In the genomic region with DNA sequence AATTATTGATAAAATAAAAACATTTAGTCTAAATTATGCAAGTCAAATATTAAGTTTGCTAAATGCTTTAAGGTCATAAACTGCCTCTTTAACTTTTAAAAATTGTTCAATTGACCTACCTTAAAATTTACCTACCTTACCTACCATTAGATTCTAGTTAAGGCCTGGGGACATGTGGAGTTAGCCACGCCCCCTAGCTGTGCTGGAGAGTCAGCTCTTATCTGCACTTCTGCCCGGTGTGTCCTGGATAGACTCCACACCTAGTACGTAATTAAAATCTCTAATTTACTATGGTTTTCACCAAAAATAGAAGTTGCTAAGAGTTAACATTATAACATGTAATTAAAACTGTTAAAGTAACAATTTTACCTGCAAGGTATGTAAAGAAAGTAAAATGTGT, we compare ENCODE assay signal across 1 cellular context.
TF ChIP-seq lines count a peak whose summit lies in the region.

No MANE protein-coding gene starts in this region.

TF ChIP-seq in HepG2, 621 proteins besides CTCF, POLR2A, EP300 and RAD21:
- TF ChIP-seq, protein P1, sequence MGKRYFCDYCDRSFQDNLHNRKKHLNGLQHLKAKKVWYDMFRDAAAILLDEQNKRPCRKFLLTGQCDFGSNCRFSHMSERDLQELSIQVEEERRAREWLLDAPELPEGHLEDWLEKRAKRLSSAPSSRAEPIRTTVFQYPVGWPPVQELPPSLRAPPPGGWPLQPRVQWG (CRISPR knock-in tag; IDR thresholded peaks at IDR 0.05; ENCODE audit: borderline replicate concordance, low read depth): no peak
- TF ChIP-seq FOXA1 (IDR thresholded peaks at IDR 0.05) (no peak), FOXA1 (CRISPR knock-in tag; IDR thresholded peaks at IDR 0.05) (no peak), HMGA1 (CRISPR knock-in tag; conservative IDR thresholded peaks at IDR 0.05) (no peak), ZNF749 (CRISPR knock-in tag; IDR thresholded peaks at IDR 0.05; ENCODE audit: borderline replicate concordance) (no peak), GPN1 (CRISPR knock-in tag; IDR thresholded peaks at IDR 0.05; ENCODE audit: borderline replicate concordance) (no peak), ZNF549 (CRISPR knock-in tag; IDR thresholded peaks at IDR 0.05) (no peak), AGO2 (optimal IDR thresholded peaks at IDR 0.05; ENCODE audit: low read depth, low read length) (no peak), SRSF9 (IDR thresholded peaks at IDR 0.05; ENCODE audit: borderline replicate concordance, insufficient read depth, low read depth, low read length, poor library complexity, severe bottlenecking) (no peak), ZNF570 (CRISPR knock-in tag; IDR thresholded peaks at IDR 0.05; ENCODE audit: borderline replicate concordance) (no peak), MIER2 (CRISPR knock-in tag; IDR thresholded peaks at IDR 0.05) (no peak), PHF20 (CRISPR knock-in tag; IDR thresholded peaks at IDR 0.05) (no peak), CC2D1A (CRISPR knock-in tag; IDR thresholded peaks at IDR 0.05) (no peak), AKAP8 (CRISPR knock-in tag; IDR thresholded peaks at IDR 0.05) (no peak), SIX1 (CRISPR knock-in tag; IDR thresholded peaks at IDR 0.05; ENCODE audit: borderline replicate concordance) (no peak), FOXC1 (CRISPR knock-in tag; IDR thresholded peaks at IDR 0.05; ENCODE audit: borderline replicate concordance) (no peak)
- TF ChIP-seq, protein P2, sequence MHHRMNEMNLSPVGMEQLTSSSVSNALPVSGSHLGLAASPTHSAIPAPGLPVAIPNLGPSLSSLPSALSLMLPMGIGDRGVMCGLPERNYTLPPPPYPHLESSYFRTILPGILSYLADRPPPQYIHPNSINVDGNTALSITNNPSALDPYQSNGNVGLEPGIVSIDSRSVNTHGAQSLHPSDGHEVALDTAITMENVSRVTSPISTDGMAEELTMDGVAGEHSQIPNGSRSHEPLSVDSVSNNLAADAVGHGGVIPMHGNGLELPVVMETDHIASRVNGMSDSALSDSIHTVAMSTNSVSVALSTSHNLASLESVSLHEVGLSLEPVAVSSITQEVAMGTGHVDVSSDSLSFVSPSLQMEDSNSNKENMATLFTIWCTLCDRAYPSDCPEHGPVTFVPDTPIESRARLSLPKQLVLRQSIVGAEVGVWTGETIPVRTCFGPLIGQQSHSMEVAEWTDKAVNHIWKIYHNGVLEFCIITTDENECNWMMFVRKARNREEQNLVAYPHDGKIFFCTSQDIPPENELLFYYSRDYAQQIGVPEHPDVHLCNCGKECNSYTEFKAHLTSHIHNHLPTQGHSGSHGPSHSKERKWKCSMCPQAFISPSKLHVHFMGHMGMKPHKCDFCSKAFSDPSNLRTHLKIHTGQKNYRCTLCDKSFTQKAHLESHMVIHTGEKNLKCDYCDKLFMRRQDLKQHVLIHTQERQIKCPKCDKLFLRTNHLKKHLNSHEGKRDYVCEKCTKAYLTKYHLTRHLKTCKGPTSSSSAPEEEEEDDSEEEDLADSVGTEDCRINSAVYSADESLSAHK (CRISPR knock-in tag; IDR thresholded peaks at IDR 0.05; ENCODE audit: borderline replicate concordance): no peak
- TF ChIP-seq, protein P3, sequence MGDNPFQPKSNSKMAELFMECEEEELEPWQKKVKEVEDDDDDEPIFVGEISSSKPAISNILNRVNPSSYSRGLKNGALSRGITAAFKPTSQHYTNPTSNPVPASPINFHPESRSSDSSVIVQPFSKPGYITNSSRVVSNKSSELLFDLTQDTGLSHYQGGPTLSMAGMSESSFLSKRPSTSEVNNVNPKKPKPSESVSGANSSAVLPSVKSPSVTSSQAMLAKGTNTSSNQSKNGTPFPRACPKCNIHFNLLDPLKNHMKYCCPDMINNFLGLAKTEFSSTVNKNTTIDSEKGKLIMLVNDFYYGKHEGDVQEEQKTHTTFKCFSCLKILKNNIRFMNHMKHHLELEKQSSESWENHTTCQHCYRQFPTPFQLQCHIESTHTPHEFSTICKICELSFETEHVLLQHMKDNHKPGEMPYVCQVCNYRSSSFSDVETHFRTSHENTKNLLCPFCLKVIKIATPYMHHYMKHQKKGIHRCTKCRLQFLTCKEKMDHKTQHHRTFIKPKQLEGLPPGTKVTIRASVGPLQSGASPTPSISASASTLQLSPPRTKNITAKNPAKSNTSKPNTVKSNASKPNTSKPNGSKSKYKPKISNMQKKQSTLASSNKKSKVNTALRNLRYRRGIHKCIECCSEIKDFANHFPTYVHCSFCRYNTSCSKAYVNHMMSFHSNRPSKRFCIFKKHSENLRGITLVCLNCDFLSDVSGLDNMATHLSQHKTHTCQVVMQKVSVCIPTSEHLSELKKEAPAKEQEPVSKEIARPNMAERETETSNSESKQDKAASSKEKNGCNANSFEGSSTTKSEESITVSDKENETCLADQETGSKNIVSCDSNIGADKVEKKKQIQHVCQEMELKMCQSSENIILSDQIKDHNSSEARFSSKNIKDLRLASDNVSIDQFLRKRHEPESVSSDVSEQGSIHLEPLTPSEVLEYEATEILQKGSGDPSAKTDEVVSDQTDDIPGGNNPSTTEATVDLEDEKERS (CRISPR knock-in tag; IDR thresholded peaks at IDR 0.05): no peak
- TF ChIP-seq, protein P4, sequence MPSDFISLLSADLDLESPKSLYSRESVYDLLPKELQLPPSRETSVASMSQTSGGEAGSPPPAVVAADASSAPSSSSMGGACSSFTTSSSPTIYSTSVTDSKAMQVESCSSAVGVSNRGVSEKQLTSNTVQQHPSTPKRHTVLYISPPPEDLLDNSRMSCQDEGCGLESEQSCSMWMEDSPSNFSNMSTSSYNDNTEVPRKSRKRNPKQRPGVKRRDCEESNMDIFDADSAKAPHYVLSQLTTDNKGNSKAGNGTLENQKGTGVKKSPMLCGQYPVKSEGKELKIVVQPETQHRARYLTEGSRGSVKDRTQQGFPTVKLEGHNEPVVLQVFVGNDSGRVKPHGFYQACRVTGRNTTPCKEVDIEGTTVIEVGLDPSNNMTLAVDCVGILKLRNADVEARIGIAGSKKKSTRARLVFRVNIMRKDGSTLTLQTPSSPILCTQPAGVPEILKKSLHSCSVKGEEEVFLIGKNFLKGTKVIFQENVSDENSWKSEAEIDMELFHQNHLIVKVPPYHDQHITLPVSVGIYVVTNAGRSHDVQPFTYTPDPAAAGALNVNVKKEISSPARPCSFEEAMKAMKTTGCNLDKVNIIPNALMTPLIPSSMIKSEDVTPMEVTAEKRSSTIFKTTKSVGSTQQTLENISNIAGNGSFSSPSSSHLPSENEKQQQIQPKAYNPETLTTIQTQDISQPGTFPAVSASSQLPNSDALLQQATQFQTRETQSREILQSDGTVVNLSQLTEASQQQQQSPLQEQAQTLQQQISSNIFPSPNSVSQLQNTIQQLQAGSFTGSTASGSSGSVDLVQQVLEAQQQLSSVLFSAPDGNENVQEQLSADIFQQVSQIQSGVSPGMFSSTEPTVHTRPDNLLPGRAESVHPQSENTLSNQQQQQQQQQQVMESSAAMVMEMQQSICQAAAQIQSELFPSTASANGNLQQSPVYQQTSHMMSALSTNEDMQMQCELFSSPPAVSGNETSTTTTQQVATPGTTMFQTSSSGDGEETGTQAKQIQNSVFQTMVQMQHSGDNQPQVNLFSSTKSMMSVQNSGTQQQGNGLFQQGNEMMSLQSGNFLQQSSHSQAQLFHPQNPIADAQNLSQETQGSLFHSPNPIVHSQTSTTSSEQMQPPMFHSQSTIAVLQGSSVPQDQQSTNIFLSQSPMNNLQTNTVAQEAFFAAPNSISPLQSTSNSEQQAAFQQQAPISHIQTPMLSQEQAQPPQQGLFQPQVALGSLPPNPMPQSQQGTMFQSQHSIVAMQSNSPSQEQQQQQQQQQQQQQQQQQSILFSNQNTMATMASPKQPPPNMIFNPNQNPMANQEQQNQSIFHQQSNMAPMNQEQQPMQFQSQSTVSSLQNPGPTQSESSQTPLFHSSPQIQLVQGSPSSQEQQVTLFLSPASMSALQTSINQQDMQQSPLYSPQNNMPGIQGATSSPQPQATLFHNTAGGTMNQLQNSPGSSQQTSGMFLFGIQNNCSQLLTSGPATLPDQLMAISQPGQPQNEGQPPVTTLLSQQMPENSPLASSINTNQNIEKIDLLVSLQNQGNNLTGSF (CRISPR knock-in tag; IDR thresholded peaks at IDR 0.05): no peak
- TF ChIP-seq, protein P5, sequence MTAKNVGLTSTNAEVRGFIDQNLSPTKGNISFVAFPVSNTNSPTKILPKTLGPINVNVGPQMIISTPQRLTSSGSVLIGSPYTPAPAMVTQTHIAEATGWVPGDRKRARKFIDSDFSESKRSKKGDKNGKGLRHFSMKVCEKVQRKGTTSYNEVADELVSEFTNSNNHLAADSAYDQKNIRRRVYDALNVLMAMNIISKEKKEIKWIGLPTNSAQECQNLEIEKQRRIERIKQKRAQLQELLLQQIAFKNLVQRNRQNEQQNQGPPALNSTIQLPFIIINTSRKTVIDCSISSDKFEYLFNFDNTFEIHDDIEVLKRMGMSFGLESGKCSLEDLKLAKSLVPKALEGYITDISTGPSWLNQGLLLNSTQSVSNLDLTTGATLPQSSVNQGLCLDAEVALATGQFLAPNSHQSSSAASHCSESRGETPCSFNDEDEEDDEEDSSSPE (CRISPR knock-in tag; IDR thresholded peaks at IDR 0.05): no peak
- TF ChIP-seq, protein P6, sequence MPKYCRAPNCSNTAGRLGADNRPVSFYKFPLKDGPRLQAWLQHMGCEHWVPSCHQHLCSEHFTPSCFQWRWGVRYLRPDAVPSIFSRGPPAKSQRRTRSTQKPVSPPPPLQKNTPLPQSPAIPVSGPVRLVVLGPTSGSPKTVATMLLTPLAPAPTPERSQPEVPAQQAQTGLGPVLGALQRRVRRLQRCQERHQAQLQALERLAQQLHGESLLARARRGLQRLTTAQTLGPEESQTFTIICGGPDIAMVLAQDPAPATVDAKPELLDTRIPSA (CRISPR knock-in tag; IDR thresholded peaks at IDR 0.05; ENCODE audit: borderline replicate concordance): no peak
